In the genomic region with DNA sequence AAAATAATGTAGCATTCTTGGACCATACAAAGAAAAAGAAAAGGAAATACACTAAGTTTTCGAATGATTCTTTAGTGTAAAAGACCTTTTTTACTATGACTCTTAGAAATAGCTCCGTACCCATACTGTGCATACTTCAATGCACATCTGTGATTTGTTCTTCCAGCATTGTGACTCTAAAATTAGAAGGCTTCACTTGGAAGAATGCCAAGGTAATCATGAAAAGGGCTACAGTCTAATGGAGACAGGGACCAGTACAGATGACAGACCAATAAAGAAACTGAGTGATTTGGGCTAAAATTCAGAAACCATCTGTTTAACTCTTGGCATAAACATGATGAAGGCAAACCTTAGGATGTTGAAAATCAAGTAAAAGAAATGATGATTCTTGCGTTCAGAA, we compare ENCODE assay signal across 20 cellular contexts. TPM values are rescaled to one million over a fixed set of nuclear protein-coding genes. Genes with fewer than 3 reads are reported as not detected.
DNase-seq lines count a peak whose midpoint lies in the region; ATAC-seq and TF ChIP-seq lines count a peak whose summit lies in the region.
"Had no signal": no experiment of that assay in that cellular context is flagged by ENCODE, and none has a peak within 500 bp of the region (broad histone marks: within the 10 kb centered on the region; RNA-seq: fewer than 3 reads in every experiment).

No MANE protein-coding gene starts in this region.

- H3K36me3 ChIP-seq in right atrium auricular region, result no peaks in the 10 kb centered on the region
- no peaks in the 10 kb centered on the region for H3K36me3 ChIP-seq in MG63
- H3K36me3 ChIP-seq: pancreas had no signal

- H3K4me1 ChIP-seq in right atrium auricular region, result peaks cover 0 to 12% of the 10 kb centered on the region in 2 donors
- H3K4me1 ChIP-seq: body of pancreas, pancreas had no signal

- no peak for TF ChIP-seq CTCF in right atrium auricular region (IDR thresholded peaks at IDR 0.05)

- intact Hi-C loops in Right ventricle myocardium superior (cut with DNase I), result no loop called here

- ATAC-seq in Right ventricle myocardium superior (ENCODE audit: poor library complexity), result peak; percentile 67
- ATAC-seq: body of pancreas; HepG2; natural killer cell treated with Interleukin-12 subunit alpha and Interleukin-12 subunit beta and Interleukin-15 and Interleukin-18, amount 100 ng/mL, for 72 hours; pancreas; stimulated activated naive B cell treated with anti-CD40 and anti-IgM and Interleukin-4, amounts not matched to agents 10 μg/mL and 1 μg/mL and 100 μg/mL, for 72 hours had no signal

- no peaks in the 10 kb centered on the region for H3K9me3 ChIP-seq in right atrium auricular region
- H3K9me3 ChIP-seq in MG63, result no peaks in the 10 kb centered on the region
- H3K9me3 ChIP-seq: body of pancreas, pancreas had no signal

- no peak overlapping the region for H3K27ac ChIP-seq in right atrium auricular region
- H3K27ac ChIP-seq: body of pancreas, C4-2B, pancreas had no signal

- H3K4me3 ChIP-seq in right atrium auricular region, result no peak overlapping the region
- H3K4me3 ChIP-seq in MG63, result no peak overlapping the region
- H3K4me3 ChIP-seq: body of pancreas, pancreas had no signal

- H3K27me3 ChIP-seq in right atrium auricular region (no peaks in the 10 kb centered on the region), MG63 (no peaks in the 10 kb centered on the region)
- H3K27me3 ChIP-seq: body of pancreas, pancreas had no signal

- DNase-seq in Right ventricle myocardium superior (no peak), right atrium auricular region (ENCODE audit: low spot score) (no peak), NCI-H345 treated with DMSO at 0.1 percent for 48 hours (lab: John Stamatoyannopoulos, UW; ENCODE audit: unreplicated experiment) (peak; percentile 65), globus pallidus (ENCODE audit: low spot score) (peak; percentile 87), superior temporal gyrus (ENCODE audit: extremely low spot score) (peak; percentile 90), AG08395 (ENCODE audit: low spot score) (no peak), cortex of kidney (lab: John Stamatoyannopoulos, UW) (no peak), MG63 (no peak)
- DNase-seq: ACHN; activated CD4-positive, alpha-beta T cell treated with anti-CD3 and anti-CD28 coated beads, Interleukin-2, amount 10 ng/mL, durations not matched to agents 7 days and 5 days; body of pancreas; GF-D8; NCI-H146; NCI-H226; pancreas; stimulated activated naive B cell treated with anti-CD40 and anti-IgM and Interleukin-4, amounts not matched to agents 10 μg/mL and 1 μg/mL and 100 μg/mL, for 72 hours had no signal

RNA-seq across cellular contexts. Expression of a gene that starts 46.3 kb away (rescaled TPM):
- total RNA-seq in Right ventricle myocardium superior (4.7 TPM), right atrium auricular region (1 to 10 TPM; 6.3 to 7.0 TPM)
- 0.10 TPM in 1 of 2 replicates, not detected in the other for total RNA-seq in MG63 (2014; rRNA removed; shearing (Covaris generic); ENCODE audit: low replicate concordance)
- total RNA-seq: activated CD4-positive, alpha-beta T cell treated with anti-CD3 and anti-CD28 coated beads, Interleukin-2, amount 10 ng/mL, durations not matched to agents 7 days and 5 days; activated T-helper 2 cell treated with anti-CD3 and anti-CD28 coated beads, Interferon-gamma antibody, Interleukin-2, Interleukin-4, amounts not matched to agents 10 μg/mL and 5 μg/mL and 100 μg/mL, durations not matched to agents 14 hours and 24 hours and 36 hours; HepG2; natural killer cell treated with Interleukin-12 subunit alpha and Interleukin-12 subunit beta and Interleukin-15 and Interleukin-18, amount 100 ng/mL, for 72 hours had no signal

RNA-seq across cellular contexts. Expression of a gene that starts 46.5 kb away (rescaled TPM):
- 11.7 TPM for total RNA-seq in Right ventricle myocardium superior
- total RNA-seq in right atrium auricular region, result 1 to 10 TPM; 6.2 to 7.5 TPM
- 0.32 and 15.2 TPM in 2 replicates for total RNA-seq in MG63 (2014; rRNA removed; shearing (Covaris generic); ENCODE audit: low replicate concordance)
- total RNA-seq: activated CD4-positive, alpha-beta T cell treated with anti-CD3 and anti-CD28 coated beads, Interleukin-2, amount 10 ng/mL, durations not matched to agents 7 days and 5 days had no signal

Comparison
In these comparisons a context has a peak if more than half of its experiments do, and no peak if none do; other contexts are left out.
1. DNase-seq: peak in NCI-H345 treated with DMSO at 0.1 percent for 48 hours (single experiment), globus pallidus (single experiment) and superior temporal gyrus (single experiment); none in Right ventricle myocardium superior (single experiment), right atrium auricular region (single experiment), AG08395 (single experiment), cortex of kidney (single experiment) and MG63 (single experiment).